ENCODE assay signal across 8 cellular contexts in genomic region chr7:92768501-92769360, GRCh38.
DNase-seq lines count a peak whose midpoint lies in the region; ATAC-seq and TF ChIP-seq lines count a peak whose summit lies in the region.

No MANE protein-coding gene starts in this region.

- H3K36me3 ChIP-seq in mammary epithelial cell (ENCODE audit: insufficient read depth, low read length) (peaks cover 13% of the 10 kb centered on the region), tibial artery (peaks cover 0 to 5% (median 0%) of the 10 kb centered on the region in 3 donors)

- dilution Hi-C loops in mammary epithelial cell (cut with HindIII; ENCODE audit: low sequenced_read_pairs): no loop called here

- H3K9me3 ChIP-seq in mammary epithelial cell (replicated peaks; ENCODE audit: insufficient read depth, low read length) (no peaks in the 10 kb centered on the region), tibial artery (no peaks in the 10 kb centered on the region)

- H3K27ac ChIP-seq in mammary epithelial cell (ENCODE audit: insufficient read depth, low read depth, low read length) (no peak overlapping the region), tibial artery (no peak overlapping the region)

- no peaks in the 10 kb centered on the region for H4K20me1 ChIP-seq in mammary epithelial cell (ENCODE audit: insufficient read depth, low read length)

- H3K4me2 ChIP-seq in mammary epithelial cell (ENCODE audit: insufficient read depth, low read depth, low read length): no peak overlapping the region

- in situ Hi-C loops in mammary epithelial cell (cut with MboI; ENCODE audit: low sequenced_read_pairs in 2 of 2): no loop called here

- intact Hi-C loops in mammary epithelial cell (cut with micrococcal nuclease) (loop anchor here (5.0 to 10.0 kb wide), 2 partner anchors 71 to 136 kb away; no protein-coding TSS in a partner anchor), tibial artery (cut with DNase I; ENCODE audit: low total_unique reads) (loop anchor here (5.0 to 10.0 kb wide), 2 partner anchors 49 to 54 kb away; no protein-coding TSS in a partner anchor)

- BruUV-seq in mammary epithelial cell (replicated peaks; lab: Mats Ljungman, UMichigan): no TSS peak

- WGBS in mammary epithelial cell (ENCODE audit: low coverage, missing lambda C conversion rate): 96% methylated on average over 5 of the region's 5 CpGs

- peaks cover 42% of the 10 kb centered on the region for H3K4me1 ChIP-seq in mammary epithelial cell (ENCODE audit: insufficient read depth, low read length)
- peaks cover 0 to 58% (median 9%) of the 10 kb centered on the region in 4 donors for H3K4me1 ChIP-seq in tibial artery

- H2AFZ ChIP-seq in mammary epithelial cell (ENCODE audit: low read depth, low read length): no peak overlapping the region

- CTCF ChIA-PET in mammary epithelial cell (lab: Charles Lee; ENCODE audit: low non-redundant PET): interaction anchor here (0.6 kb wide), 1 partner anchor 38 kb away, joined by 5 read pairs; no protein-coding TSS in a partner anchor

- DNase-seq in NCI-H1436 (lab: John Stamatoyannopoulos, UW): peak; percentile 19
- DNase-seq in NCI-H1436 treated with DMSO at 0.1 percent for 48 hours (lab: John Stamatoyannopoulos, UW): no peak
- peak; percentile 66 for DNase-seq in NCI-H446 treated with DMSO at 0.1 percent for 48 hours (lab: John Stamatoyannopoulos, UW)
- peak; percentile 71 for DNase-seq in mammary epithelial cell
- peak in 2 of 3 experiments; percentile 9 to 25 for DNase-seq in stimulated activated CD4-positive, alpha-beta T cell treated with anti-CD3 and anti-CD28 coated beads, TNF-alpha, amount 100 ng/mL, for 24 hours (ENCODE audit: low read depth in 3 of 3)
- no peak for DNase-seq in tibial artery
- no peak for DNase-seq in NCI-H2029 (lab: John Stamatoyannopoulos, UW)

- no peaks in the 10 kb centered on the region for H3K27me3 ChIP-seq in mammary epithelial cell (ENCODE audit: insufficient read depth, low read length)
- no peaks in the 10 kb centered on the region for H3K27me3 ChIP-seq in tibial artery

- TF ChIP-seq CTCF in mammary epithelial cell (conservative IDR thresholded peaks at IDR 0.05 in 1 of 2, IDR thresholded peaks at IDR 0.05 in 1 of 2; ENCODE audit: extremely low read depth in 1 of 2, insufficient read depth in 1 of 2, low read depth in 1 of 2, low read length in 2 of 2): no peak
- TF ChIP-seq CTCF in tibial artery (IDR thresholded peaks at IDR 0.05): no peak

- H3K4me3 ChIP-seq in mammary epithelial cell (replicated peaks in 1 of 3; ENCODE audit: insufficient read depth in 1 of 3, low read depth in 2 of 3, low read length in 3 of 3) (no peak overlapping the region), tibial artery (no peak overlapping the region)

- peak; percentile 92 for ATAC-seq in HG02588 (IDR thresholded peaks at IDR 0.05; ENCODE audit: unreplicated experiment)

- peaks cover 90% of the 10 kb centered on the region for H3K79me2 ChIP-seq in mammary epithelial cell (ENCODE audit: insufficient read depth, low read length)

- no peak overlapping the region for H3K9ac ChIP-seq in mammary epithelial cell (ENCODE audit: insufficient read depth, low read length)

Comparison
In these comparisons a context has a peak if more than half of its experiments do, and no peak if none do; other contexts are left out.
1. DNase-seq: peak in NCI-H1436 (single experiment), NCI-H446 treated with DMSO at 0.1 percent for 48 hours (single experiment), mammary epithelial cell (single experiment) and stimulated activated CD4-positive, alpha-beta T cell treated with anti-CD3 and anti-CD28 coated beads, TNF-alpha, amount 100 ng/mL, for 24 hours (2 of 3); none in NCI-H1436 treated with DMSO at 0.1 percent for 48 hours (single experiment), tibial artery (0 of 2) and NCI-H2029 (single experiment).